Comparison of ENCODE assay signal across 8 cellular contexts in the genomic region with DNA sequence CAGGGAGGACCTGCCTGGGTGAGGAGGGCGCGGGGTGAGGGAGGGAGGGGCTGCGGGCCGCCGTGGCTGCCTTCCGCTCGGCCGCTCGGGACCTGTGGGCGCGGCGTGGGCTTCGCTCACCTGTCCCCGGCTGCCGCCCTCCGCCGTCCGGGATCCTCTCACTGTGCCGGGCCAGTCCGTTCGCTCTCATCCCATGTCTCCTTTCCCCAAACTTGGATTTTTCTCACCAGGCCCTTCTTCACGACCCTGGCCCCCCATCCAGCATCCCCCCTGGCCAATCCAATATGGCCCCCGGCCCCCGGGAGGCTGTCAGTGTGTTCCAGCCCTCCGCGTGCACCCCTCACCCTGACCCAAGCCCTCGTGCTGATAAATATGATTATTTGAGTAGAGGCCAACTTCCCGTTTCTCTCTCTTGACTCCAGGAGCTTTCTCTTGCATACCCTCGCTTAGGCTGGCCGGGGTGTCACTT. TPM values are rescaled to one million over a fixed set of nuclear protein-coding genes. Genes with fewer than 3 reads are reported as not detected.
DNase-seq lines count a peak whose midpoint lies in the region; ATAC-seq and FAIRE-seq lines count a peak whose summit lies in the region.

No MANE protein-coding gene starts in this region.

- peaks cover 46% of the 10 kb centered on the region for H3K4me1 Mint-ChIP-seq in central memory CD8-positive, alpha-beta T cell

- no peaks in the 10 kb centered on the region for H3K27me3 ChIP-seq in mesenchymal stem cell (ENCODE audit: control insufficient read depth in 1 of 2, insufficient read depth in 1 of 2, low read length in 2 of 2)

- peak overlapping the region; percentile 32 for H2BK5ac ChIP-seq in mesenchymal stem cell (ENCODE audit: low read depth, low read length, poor library complexity, severe bottlenecking)

- peaks cover 28% of the 10 kb centered on the region for H3K4me1 ChIP-seq in mesenchymal stem cell (ENCODE audit: control insufficient read depth, insufficient read depth, low read depth, low read length)

- H3K14ac ChIP-seq in mesenchymal stem cell (ENCODE audit: low read length in 2 of 2): peak overlapping the region in 1 of 2 experiments; percentile 91

- H3K18ac ChIP-seq in mesenchymal stem cell (ENCODE audit: low read depth in 1 of 2, low read length in 2 of 2): peak overlapping the region; percentile 81 to 95

- ATAC-seq in GM18907 (IDR thresholded peaks at IDR 0.05; ENCODE audit: unreplicated experiment): peak; percentile 6
- peak; percentile 34 for ATAC-seq in central memory CD8-positive, alpha-beta T cell (replicated peaks; ENCODE audit: extremely low read depth, poor library complexity, severe bottlenecking)

- H2BK120ac ChIP-seq in mesenchymal stem cell (ENCODE audit: low read depth, low read length): no peak overlapping the region

- no peaks in the 10 kb centered on the region for H3K9me3 Mint-ChIP-seq in central memory CD8-positive, alpha-beta T cell

- H4K8ac ChIP-seq in mesenchymal stem cell (ENCODE audit: low read length): peak overlapping the region; percentile 94

- H3K4me3 ChIP-seq in mesenchymal stem cell (ENCODE audit: insufficient read depth in 1 of 2, low read depth in 1 of 2, low read length in 2 of 2): peak overlapping the region; percentile 86 to 99

- no peak for FAIRE-seq in HTR-8/SVneo (lab: Jason Lieb, UNC)

- no peaks in the 10 kb centered on the region for H3K9me3 ChIP-seq in mesenchymal stem cell (ENCODE audit: control insufficient read depth, low read length)

- H3K79me1 ChIP-seq in mesenchymal stem cell (replicated peaks; ENCODE audit: low read length, poor library complexity, severe bottlenecking): peaks cover 29% of the 10 kb centered on the region

- peak overlapping the region; percentile 93 for H3K9ac ChIP-seq in mesenchymal stem cell (ENCODE audit: low read length)

- H3K36me3 ChIP-seq in mesenchymal stem cell (ENCODE audit: control insufficient read depth in 1 of 2, insufficient read depth in 2 of 2, low read depth in 1 of 2, low read length in 2 of 2): no peaks in the 10 kb centered on the region

- DNase-seq in MV-4-11 (lab: John Stamatoyannopoulos, UW) (peak; percentile 48), mesenchymal stem cell (no peak), HTR-8/SVneo (ENCODE audit: insufficient read length, low spot score) (no peak), midbrain (lab: John Stamatoyannopoulos, UW) (no peak), NCI-H2196 (lab: John Stamatoyannopoulos, UW; ENCODE audit: unreplicated experiment) (no peak)
- DNase-seq in central memory CD8-positive, alpha-beta T cell (ENCODE audit: low spot score in 2 of 2): no peak
- no peak for DNase-seq in stimulated activated CD8-positive, alpha-beta memory T cell treated with anti-CD3 and anti-CD28 coated beads, Interleukin-4, amount 100 ng/mL, for 48 hours

- H3K27me3 Mint-ChIP-seq in central memory CD8-positive, alpha-beta T cell: no peaks in the 10 kb centered on the region

- no peak overlapping the region for H2BK12ac ChIP-seq in mesenchymal stem cell (ENCODE audit: low read length in 2 of 2)

- peak overlapping the region; percentile 79 for H3K4me2 ChIP-seq in mesenchymal stem cell (ENCODE audit: low read length, poor library complexity, severe bottlenecking)

- peak overlapping the region; percentile 74 for H2BK15ac ChIP-seq in mesenchymal stem cell (ENCODE audit: low read depth, poor library complexity, severe bottlenecking)

- peak overlapping the region; percentile 1 to 94 for H3K23ac ChIP-seq in mesenchymal stem cell (ENCODE audit: low read length in 2 of 2)

- H4K91ac ChIP-seq in mesenchymal stem cell (ENCODE audit: low read length): peak overlapping the region; percentile 91

- H3K4me3 Mint-ChIP-seq in central memory CD8-positive, alpha-beta T cell: peak overlapping the region; percentile 96

- H2AK5ac ChIP-seq in mesenchymal stem cell (ENCODE audit: low read length, severe bottlenecking): no peak overlapping the region

- 3% methylated on average over 24 of the region's 30 CpGs for WGBS in mesenchymal stem cell

- H3K4ac ChIP-seq in mesenchymal stem cell (ENCODE audit: low read depth in 1 of 2, low read length in 2 of 2): peak overlapping the region in 1 of 2 experiments; percentile 88

- H3K27ac Mint-ChIP-seq in central memory CD8-positive, alpha-beta T cell (ENCODE audit: low read depth): peak overlapping the region; percentile 97

- peak overlapping the region; percentile 96 for H2AFZ ChIP-seq in mesenchymal stem cell (ENCODE audit: low read depth, low read length)

- peaks cover 11% of the 10 kb centered on the region for H3K36me3 Mint-ChIP-seq in central memory CD8-positive, alpha-beta T cell (ENCODE audit: insufficient read depth)

- H3K27ac ChIP-seq in mesenchymal stem cell (ENCODE audit: low read length, poor library complexity, severe bottlenecking): no peak overlapping the region

RNA-seq across cellular contexts. Expression of gene ZBTB48, which starts 0.4 kb away (rescaled TPM):
- 12.8 TPM for polyA plus RNA-seq in mesenchymal stem cell (2013, experiment 1 of 2)
- 11.6 TPM for polyA plus RNA-seq in mesenchymal stem cell (2013, experiment 2 of 2)

RNA-seq across cellular contexts. Expression of gene KLHL21, which starts 22.5 kb away (rescaled TPM):
- 10.4 TPM for polyA plus RNA-seq in mesenchymal stem cell (2013, experiment 1 of 2)
- 10.7 TPM for polyA plus RNA-seq in mesenchymal stem cell (2013, experiment 2 of 2)

RNA-seq across cellular contexts. Expression of gene TAS1R1, which starts 25.0 kb away (rescaled TPM):
- not detected for polyA plus RNA-seq in mesenchymal stem cell (2013, experiment 1 of 2)
- not detected for polyA plus RNA-seq in mesenchymal stem cell (2013, experiment 2 of 2)

RNA-seq across cellular contexts. Expression of gene NOL9, which starts 25.8 kb away (rescaled TPM):
- polyA plus RNA-seq in mesenchymal stem cell (2013, experiment 1 of 2): 7.3 TPM
- polyA plus RNA-seq in mesenchymal stem cell (2013, experiment 2 of 2): 7.3 TPM

RNA-seq across cellular contexts. Expression of gene PHF13, which starts 33.4 kb away (rescaled TPM):
- 16.0 TPM for polyA plus RNA-seq in mesenchymal stem cell (2013, experiment 1 of 2)
- 15.7 TPM for polyA plus RNA-seq in mesenchymal stem cell (2013, experiment 2 of 2)
